In the genomic region with DNA sequence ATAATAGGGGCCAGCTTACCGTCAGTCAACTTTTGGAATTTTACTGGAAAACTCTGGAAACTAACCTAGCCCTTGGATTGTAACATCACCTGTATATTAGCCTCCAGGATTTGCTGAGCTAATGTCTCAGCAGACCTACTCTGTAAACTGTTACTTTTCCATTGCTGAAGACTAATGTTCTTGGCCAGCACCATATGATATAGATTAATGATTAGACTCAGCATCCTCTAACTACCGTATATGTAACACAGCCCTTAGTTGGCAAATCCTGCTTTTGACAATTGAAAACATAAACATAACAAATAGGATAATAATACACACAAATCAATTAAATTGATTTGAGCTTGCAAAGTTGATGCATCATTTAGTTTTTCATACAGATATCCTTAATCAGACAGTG, we compare ENCODE assay signal across 18 cellular contexts. TPM values are rescaled to one million over a fixed set of nuclear protein-coding genes. Genes with fewer than 3 reads are reported as not detected.
DNase-seq lines count a peak whose midpoint lies in the region; ATAC-seq and TF ChIP-seq lines count a peak whose summit lies in the region.
"Had no signal": no experiment of that assay in that cellular context is flagged by ENCODE, and none has a peak within 500 bp of the region (broad histone marks: within the 10 kb centered on the region; RNA-seq: fewer than 3 reads in every experiment).

No MANE protein-coding gene starts in this region.

- no peak overlapping the region for H3K27ac Mint-ChIP-seq in activated naive CD8-positive, alpha-beta T cell treated with anti-CD3 and anti-CD28 coated beads, Interleukin-2, amount 50 U/mL, for 24 hours
- H3K27ac Mint-ChIP-seq in progenitor cell of endocrine pancreas = no peak overlapping the region
- H3K27ac Mint-ChIP-seq: CD8-positive, alpha-beta memory T cell; T-cell had no signal

- H3K4me3 Mint-ChIP-seq in activated naive CD8-positive, alpha-beta T cell treated with anti-CD3 and anti-CD28 coated beads, Interleukin-2, amount 50 U/mL, for 24 hours = no peak overlapping the region
- H3K4me3 Mint-ChIP-seq in progenitor cell of endocrine pancreas (ENCODE audit: low read depth) = no peak overlapping the region
- H3K4me3 Mint-ChIP-seq: CD8-positive, alpha-beta memory T cell; T-cell had no signal

- H3K27me3 Mint-ChIP-seq in activated naive CD8-positive, alpha-beta T cell treated with anti-CD3 and anti-CD28 coated beads, Interleukin-2, amount 50 U/mL, for 24 hours = no peaks in the 10 kb centered on the region
- no peaks in the 10 kb centered on the region for H3K27me3 Mint-ChIP-seq in progenitor cell of endocrine pancreas

- no peak for DNase-seq in NCI-H510A (lab: John Stamatoyannopoulos, UW)
- DNase-seq in activated naive CD8-positive, alpha-beta T cell treated with anti-CD3 and anti-CD28 coated beads, Interleukin-2, amount 50 U/mL, for 24 hours = no peak
- DNase-seq in progenitor cell of endocrine pancreas (ENCODE audit: low spot score, unreplicated experiment) = no peak
- no peak for DNase-seq in NCI-H2171 (lab: John Stamatoyannopoulos, UW)
- DNase-seq: CD8-positive, alpha-beta memory T cell; DMS79 treated with DMSO at 0.1 percent for 48 hours; MG63; NCI-H1092 treated with DMSO at 0.1 percent for 48 hours; NCI-H2107; NCI-H345; NCI-H69; SHP77; SK-N-SH; T-cell had no signal

- H3K9me3 Mint-ChIP-seq in activated naive CD8-positive, alpha-beta T cell treated with anti-CD3 and anti-CD28 coated beads, Interleukin-2, amount 50 U/mL, for 24 hours = peaks cover under 1% of the 10 kb centered on the region
- no peaks in the 10 kb centered on the region for H3K9me3 Mint-ChIP-seq in progenitor cell of endocrine pancreas (ENCODE audit: low read depth)

- H3K4me1 Mint-ChIP-seq in activated naive CD8-positive, alpha-beta T cell treated with anti-CD3 and anti-CD28 coated beads, Interleukin-2, amount 50 U/mL, for 24 hours = no peaks in the 10 kb centered on the region
- no peaks in the 10 kb centered on the region for H3K4me1 Mint-ChIP-seq in progenitor cell of endocrine pancreas (ENCODE audit: low read depth)
- H3K4me1 Mint-ChIP-seq: CD8-positive, alpha-beta memory T cell; T-cell had no signal

- TF ChIP-seq CTCF in progenitor cell of endocrine pancreas (IDR thresholded peaks at IDR 0.05; ENCODE audit: unreplicated experiment) = no peak

- ATAC-seq in GM18498 (IDR thresholded peaks at IDR 0.05; ENCODE audit: unreplicated experiment) = peak; percentile 27
- ATAC-seq in GM18868 (IDR thresholded peaks at IDR 0.05; ENCODE audit: unreplicated experiment) = peak; percentile 2
- peak; percentile 16 for ATAC-seq in GM19463 (IDR thresholded peaks at IDR 0.05; ENCODE audit: unreplicated experiment)
- peak; percentile 48 for ATAC-seq in HG03354 (IDR thresholded peaks at IDR 0.05; ENCODE audit: poor library complexity, severe bottlenecking, unreplicated experiment)
- ATAC-seq in activated naive CD8-positive, alpha-beta T cell treated with anti-CD3 and anti-CD28 coated beads, Interleukin-2, amount 50 U/mL, for 24 hours = no peak
- ATAC-seq: T-cell had no signal

- H3K36me3 Mint-ChIP-seq in activated naive CD8-positive, alpha-beta T cell treated with anti-CD3 and anti-CD28 coated beads, Interleukin-2, amount 50 U/mL, for 24 hours (ENCODE audit: low read depth) = no peaks in the 10 kb centered on the region
- H3K36me3 Mint-ChIP-seq in progenitor cell of endocrine pancreas (ENCODE audit: insufficient read depth) = no peaks in the 10 kb centered on the region
- H3K36me3 Mint-ChIP-seq: CD8-positive, alpha-beta memory T cell; T-cell had no signal

RNA-seq across cellular contexts. Expression of a gene that starts 26.6 kb away (rescaled TPM):
- total RNA-seq in progenitor cell of endocrine pancreas = 10.6 and 10.9 TPM in 2 replicates
